Comparison of ENCODE assay signal across 31 cellular contexts in the genomic region with DNA sequence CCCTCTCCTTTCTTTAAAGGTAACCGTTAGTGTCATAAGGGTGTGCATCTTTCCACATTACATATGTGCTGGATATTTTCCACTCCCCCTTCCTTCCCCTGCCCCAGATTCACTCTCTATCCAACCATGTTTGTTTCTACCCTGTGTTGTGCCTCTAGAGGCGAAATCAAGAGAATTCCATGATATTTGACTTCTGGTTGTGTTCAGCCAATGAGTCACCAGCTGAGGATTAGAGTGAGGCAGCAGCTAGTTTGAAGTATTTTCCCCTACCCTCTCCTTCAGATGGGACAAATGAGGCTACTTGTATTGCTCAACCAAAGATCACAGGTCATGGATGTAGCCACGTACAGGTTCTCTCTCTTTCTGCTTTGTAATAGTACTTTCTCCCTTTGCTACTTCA. TPM values are rescaled to one million over a fixed set of nuclear protein-coding genes. Genes with fewer than 3 reads are reported as not detected.
"Had no signal": no experiment of that assay in that cellular context is flagged by ENCODE, and none has a peak within 500 bp of the region (broad histone marks: within the 10 kb centered on the region; RNA-seq: fewer than 3 reads in every experiment).

No MANE protein-coding gene starts in this region.

- H3K27me3 ChIP-seq: sigmoid colon had no signal

- H3K36me3 ChIP-seq: sigmoid colon had no signal

- H3K36me3 Mint-ChIP-seq: immature natural killer cell, natural killer cell had no signal

- H3K4me1 Mint-ChIP-seq: activated B cell treated with CpG ODN at 0.5 μM for 24 hours; activated CD4-positive, alpha-beta T cell treated with anti-CD3 and anti-CD28 coated beads for 36 hours; immature natural killer cell; natural killer cell had no signal

- H3K4me3 Mint-ChIP-seq: activated B cell treated with CpG ODN at 0.5 μM for 24 hours; activated CD4-positive, alpha-beta T cell treated with anti-CD3 and anti-CD28 coated beads for 36 hours; activated naive CD4-positive, alpha-beta T cell treated with anti-CD3 and anti-CD28 coated beads for 36 hours; activated T-cell treated with anti-CD3 and anti-CD28 coated beads, Interleukin-2, amount 50 U/mL, for 4 hours; immature natural killer cell; natural killer cell had no signal

- DNase-seq: activated B cell treated with CpG ODN at 0.5 μM for 24 hours; activated CD4-positive, alpha-beta T cell treated with anti-CD3 and anti-CD28 coated beads for 36 hours; activated CD4-positive, alpha-beta T cell treated with anti-CD3 and anti-CD28 coated beads, Interleukin-2, amount 50 U/mL, for 4 hours; activated CD8-positive, alpha-beta memory T cell treated with anti-CD3 and anti-CD28 coated beads, Interleukin-2, amount 50 U/mL, for 48 hours; activated effector memory CD4-positive, alpha-beta T cell treated with Interleukin-2 at 50 U/mL for 16 hours; activated naive CD4-positive, alpha-beta T cell treated with anti-CD3 and anti-CD28 coated beads for 36 hours; activated T-cell treated with anti-CD3 and anti-CD28 coated beads, Interleukin-2, amount 50 U/mL, for 4 hours; amygdala; caudate nucleus; dermis blood vessel endothelial cell; effector CD8-positive, alpha-beta T cell; foreskin keratinocyte; immature natural killer cell; kidney glomerular epithelial cell; left ventricle myocardium superior; mammary epithelial cell; midbrain; natural killer cell; sigmoid colon; stimulated activated CD4-positive, alpha-beta T cell treated with anti-CD3 and anti-CD28 coated beads, Interleukin-4, amount 100 ng/mL, for 1 hour; stimulated activated naive CD4-positive, alpha-beta T cell treated with Interleukin-2 at 50 U/mL for 16 hours; T-helper 9 cell had no signal

- H3K27ac ChIP-seq: foreskin keratinocyte, sigmoid colon had no signal

- H3K4me3 ChIP-seq: sigmoid colon had no signal

- ATAC-seq: activated CD4-positive, alpha-beta T cell treated with anti-CD3 and anti-CD28 coated beads for 36 hours; activated T-cell treated with anti-CD3 and anti-CD28 coated beads, Interleukin-2, amount 50 U/mL, for 4 hours; foreskin keratinocyte; left ventricle myocardium superior; natural killer cell had no signal

- H3K4me1 ChIP-seq: foreskin keratinocyte, sigmoid colon had no signal

- H3K27ac Mint-ChIP-seq: activated B cell treated with CpG ODN at 0.5 μM for 24 hours; activated CD4-positive, alpha-beta T cell treated with anti-CD3 and anti-CD28 coated beads for 36 hours; activated naive CD4-positive, alpha-beta T cell treated with anti-CD3 and anti-CD28 coated beads for 36 hours; immature natural killer cell; natural killer cell had no signal

RNA-seq across cellular contexts. Expression of a gene that starts 24.6 kb away (rescaled TPM):
- total RNA-seq: activated B cell treated with CpG ODN at 0.5 μM for 24 hours; activated CD4-positive, alpha-beta T cell treated with anti-CD3 and anti-CD28 coated beads for 36 hours; activated CD8-positive, alpha-beta memory T cell treated with anti-CD3 and anti-CD28 coated beads for 36 hours; activated naive CD4-positive, alpha-beta T cell treated with anti-CD3 and anti-CD28 coated beads for 36 hours; activated T-cell treated with anti-CD3 and anti-CD28 coated beads, Interleukin-2, amount 50 U/mL, for 4 hours; dermis blood vessel endothelial cell; foreskin keratinocyte; glomerular endothelial cell; left ventricle myocardium superior; mammary epithelial cell; natural killer cell; osteoblast; posterior vena cava; renal cortical epithelial cell; sigmoid colon; T-helper 1 cell treated with Interleukin-12 subunit alpha and Interleukin-12 subunit beta and Interleukin-4 antibody, amounts not matched to agents 30 ng/mL and 1 ng/mL, for 36 hours; ureter had no signal
- polyA plus RNA-seq: esophagus, foreskin keratinocyte, immature natural killer cell, mammary epithelial cell, sigmoid colon, thymus had no signal

RNA-seq across cellular contexts. Expression of a gene that starts 38.3 kb away (rescaled TPM):
- total RNA-seq: activated B cell treated with CpG ODN at 0.5 μM for 24 hours; activated CD4-positive, alpha-beta T cell treated with anti-CD3 and anti-CD28 coated beads for 36 hours; activated CD8-positive, alpha-beta memory T cell treated with anti-CD3 and anti-CD28 coated beads for 36 hours; activated naive CD4-positive, alpha-beta T cell treated with anti-CD3 and anti-CD28 coated beads for 36 hours; activated T-cell treated with anti-CD3 and anti-CD28 coated beads, Interleukin-2, amount 50 U/mL, for 4 hours; dermis blood vessel endothelial cell; foreskin keratinocyte; glomerular endothelial cell; left ventricle myocardium superior; mammary epithelial cell; natural killer cell; osteoblast; posterior vena cava; renal cortical epithelial cell; sigmoid colon; T-helper 1 cell treated with Interleukin-12 subunit alpha and Interleukin-12 subunit beta and Interleukin-4 antibody, amounts not matched to agents 30 ng/mL and 1 ng/mL, for 36 hours; ureter had no signal
- polyA plus RNA-seq: esophagus, foreskin keratinocyte, immature natural killer cell, mammary epithelial cell, sigmoid colon had no signal

RNA-seq across cellular contexts. Expression of a gene that starts 46.9 kb away (rescaled TPM):
- total RNA-seq: activated B cell treated with CpG ODN at 0.5 μM for 24 hours; activated CD4-positive, alpha-beta T cell treated with anti-CD3 and anti-CD28 coated beads for 36 hours; activated CD8-positive, alpha-beta memory T cell treated with anti-CD3 and anti-CD28 coated beads for 36 hours; activated naive CD4-positive, alpha-beta T cell treated with anti-CD3 and anti-CD28 coated beads for 36 hours; activated T-cell treated with anti-CD3 and anti-CD28 coated beads, Interleukin-2, amount 50 U/mL, for 4 hours; dermis blood vessel endothelial cell; foreskin keratinocyte; glomerular endothelial cell; left ventricle myocardium superior; mammary epithelial cell; natural killer cell; osteoblast; posterior vena cava; renal cortical epithelial cell; sigmoid colon; T-helper 1 cell treated with Interleukin-12 subunit alpha and Interleukin-12 subunit beta and Interleukin-4 antibody, amounts not matched to agents 30 ng/mL and 1 ng/mL, for 36 hours; ureter had no signal
- polyA plus RNA-seq: esophagus, foreskin keratinocyte, immature natural killer cell, mammary epithelial cell, sigmoid colon had no signal

RNA-seq across cellular contexts. Expression of a gene that starts 59.0 kb away (rescaled TPM):
- total RNA-seq: activated B cell treated with CpG ODN at 0.5 μM for 24 hours; activated CD4-positive, alpha-beta T cell treated with anti-CD3 and anti-CD28 coated beads for 36 hours; activated CD8-positive, alpha-beta memory T cell treated with anti-CD3 and anti-CD28 coated beads for 36 hours; activated naive CD4-positive, alpha-beta T cell treated with anti-CD3 and anti-CD28 coated beads for 36 hours; activated T-cell treated with anti-CD3 and anti-CD28 coated beads, Interleukin-2, amount 50 U/mL, for 4 hours; dermis blood vessel endothelial cell; foreskin keratinocyte; glomerular endothelial cell; left ventricle myocardium superior; mammary epithelial cell; natural killer cell; osteoblast; posterior vena cava; renal cortical epithelial cell; sigmoid colon; T-helper 1 cell treated with Interleukin-12 subunit alpha and Interleukin-12 subunit beta and Interleukin-4 antibody, amounts not matched to agents 30 ng/mL and 1 ng/mL, for 36 hours; ureter had no signal
- polyA plus RNA-seq: esophagus, foreskin keratinocyte, immature natural killer cell, mammary epithelial cell, sigmoid colon, thymus had no signal
